ENCODE assay signal across 12 cellular contexts in genomic region chr4:169210516-169211108, GRCh38.
DNase-seq lines count a peak whose midpoint lies in the region; ATAC-seq and TF ChIP-seq lines count a peak whose summit lies in the region.
"Had no signal": no experiment of that assay in that cellular context is flagged by ENCODE, and none has a peak within 500 bp of the region (broad histone marks: within the 10 kb centered on the region; RNA-seq: fewer than 3 reads in every experiment).

No MANE protein-coding gene starts in this region.

- DNase-seq in GM10266 (ENCODE audit: extremely low spot score) (peak; percentile 24), NAMALWA (ENCODE audit: low spot score) (peak; percentile 67), NCI-H128 (lab: John Stamatoyannopoulos, UW; ENCODE audit: unreplicated experiment) (no peak), upper lobe of left lung (no peak), iPS-NIHi7 (ENCODE audit: extremely low spot score) (no peak)
- no peak for DNase-seq in stimulated activated naive CD8-positive, alpha-beta T cell treated with anti-CD3 and anti-CD28 coated beads, Interleukin-15, amount 100 ng/mL, for 72 hours
- DNase-seq: activated CD4-positive, CD25-positive, alpha-beta regulatory T cell treated with anti-CD3 and anti-CD28 coated beads, Interleukin-2, amount 50 U/mL, for 72 hours; activated naive CD8-positive, alpha-beta T cell treated with anti-CD3 and anti-CD28 coated beads for 36 hours had no signal

- ATAC-seq in GM19455 (IDR thresholded peaks at IDR 0.05; ENCODE audit: unreplicated experiment) (peak; percentile 82), HG02943 (IDR thresholded peaks at IDR 0.05; ENCODE audit: low read depth, unreplicated experiment) (peak; percentile 85), upper lobe of left lung (ENCODE audit: low FRiP score in 2 of 2) (no peak)
- no peak for ATAC-seq in stimulated activated naive CD8-positive, alpha-beta T cell treated with anti-CD3 and anti-CD28 coated beads, Interleukin-15, amount 100 ng/mL, for 72 hours
- ATAC-seq: Panc1 had no signal

- TF ChIP-seq POLR2A in upper lobe of left lung (IDR thresholded peaks at IDR 0.05), result no peak

- H3K27me3 ChIP-seq in upper lobe of left lung, result no peaks in the 10 kb centered on the region
- H3K27me3 ChIP-seq: neutrophil had no signal

- peaks cover 8% of the 10 kb centered on the region for H3K27me3 Mint-ChIP-seq in stimulated activated naive CD8-positive, alpha-beta T cell treated with anti-CD3 and anti-CD28 coated beads, Interleukin-15, amount 100 ng/mL, for 72 hours
- H3K27me3 Mint-ChIP-seq: activated naive CD8-positive, alpha-beta T cell treated with anti-CD3 and anti-CD28 coated beads for 36 hours had no signal

- no peak for TF ChIP-seq EP300 in upper lobe of left lung (IDR thresholded peaks at IDR 0.05)

- H3K27ac Mint-ChIP-seq in stimulated activated naive CD8-positive, alpha-beta T cell treated with anti-CD3 and anti-CD28 coated beads, Interleukin-15, amount 100 ng/mL, for 72 hours, result no peak overlapping the region
- H3K27ac Mint-ChIP-seq: activated naive CD8-positive, alpha-beta T cell treated with anti-CD3 and anti-CD28 coated beads for 36 hours had no signal

- H3K9me3 ChIP-seq in upper lobe of left lung, result no peaks in the 10 kb centered on the region
- H3K9me3 ChIP-seq: neutrophil had no signal

- H3K4me3 Mint-ChIP-seq in stimulated activated naive CD8-positive, alpha-beta T cell treated with anti-CD3 and anti-CD28 coated beads, Interleukin-15, amount 100 ng/mL, for 72 hours, result no peak overlapping the region
- H3K4me3 Mint-ChIP-seq: activated naive CD8-positive, alpha-beta T cell treated with anti-CD3 and anti-CD28 coated beads for 36 hours had no signal

- H3K4me1 ChIP-seq in upper lobe of left lung, result peaks cover 0 to 9% (median 0%) of the 10 kb centered on the region in 4 donors

- no peaks in the 10 kb centered on the region for H3K4me1 Mint-ChIP-seq in stimulated activated naive CD8-positive, alpha-beta T cell treated with anti-CD3 and anti-CD28 coated beads, Interleukin-15, amount 100 ng/mL, for 72 hours
- H3K4me1 Mint-ChIP-seq: activated naive CD8-positive, alpha-beta T cell treated with anti-CD3 and anti-CD28 coated beads for 36 hours had no signal

- H3K36me3 ChIP-seq in upper lobe of left lung, result no peaks in the 10 kb centered on the region
- H3K36me3 ChIP-seq: neutrophil had no signal

- peaks cover 8 to 11% of the 10 kb centered on the region in 2 donors for H3K9me3 Mint-ChIP-seq in stimulated activated naive CD8-positive, alpha-beta T cell treated with anti-CD3 and anti-CD28 coated beads, Interleukin-15, amount 100 ng/mL, for 72 hours

- H3K4me3 ChIP-seq in upper lobe of left lung, result no peak overlapping the region

- TF ChIP-seq CTCF in GM10266 (IDR thresholded peaks at IDR 0.05; ENCODE audit: control insufficient read depth, insufficient read depth, low read depth, missing control alignments), result no peak
- no peak for TF ChIP-seq CTCF in upper lobe of left lung (IDR thresholded peaks at IDR 0.05)

- WGBS in upper lobe of left lung, 2 donors, result 77 to 83% methylated on average over 3 of the region's 3 CpGs

- H3K27ac ChIP-seq in upper lobe of left lung, result no peak overlapping the region
- H3K27ac ChIP-seq: neutrophil had no signal

Comparison
In these comparisons a context has a peak if more than half of its experiments do, and no peak if none do; other contexts are left out.
1. DNase-seq: peak in GM10266 (single experiment) and NAMALWA (single experiment); none in NCI-H128 (single experiment), upper lobe of left lung (0 of 2), iPS-NIHi7 (single experiment) and stimulated activated naive CD8-positive, alpha-beta T cell treated with anti-CD3 and anti-CD28 coated beads, Interleukin-15, amount 100 ng/mL, for 72 hours (0 of 2).
2. ATAC-seq: peak in GM19455 (single experiment) and HG02943 (single experiment); none in upper lobe of left lung (0 of 2) and stimulated activated naive CD8-positive, alpha-beta T cell treated with anti-CD3 and anti-CD28 coated beads, Interleukin-15, amount 100 ng/mL, for 72 hours (single experiment).